ENCODE assay signal across 1 cellular context in the genomic region with DNA sequence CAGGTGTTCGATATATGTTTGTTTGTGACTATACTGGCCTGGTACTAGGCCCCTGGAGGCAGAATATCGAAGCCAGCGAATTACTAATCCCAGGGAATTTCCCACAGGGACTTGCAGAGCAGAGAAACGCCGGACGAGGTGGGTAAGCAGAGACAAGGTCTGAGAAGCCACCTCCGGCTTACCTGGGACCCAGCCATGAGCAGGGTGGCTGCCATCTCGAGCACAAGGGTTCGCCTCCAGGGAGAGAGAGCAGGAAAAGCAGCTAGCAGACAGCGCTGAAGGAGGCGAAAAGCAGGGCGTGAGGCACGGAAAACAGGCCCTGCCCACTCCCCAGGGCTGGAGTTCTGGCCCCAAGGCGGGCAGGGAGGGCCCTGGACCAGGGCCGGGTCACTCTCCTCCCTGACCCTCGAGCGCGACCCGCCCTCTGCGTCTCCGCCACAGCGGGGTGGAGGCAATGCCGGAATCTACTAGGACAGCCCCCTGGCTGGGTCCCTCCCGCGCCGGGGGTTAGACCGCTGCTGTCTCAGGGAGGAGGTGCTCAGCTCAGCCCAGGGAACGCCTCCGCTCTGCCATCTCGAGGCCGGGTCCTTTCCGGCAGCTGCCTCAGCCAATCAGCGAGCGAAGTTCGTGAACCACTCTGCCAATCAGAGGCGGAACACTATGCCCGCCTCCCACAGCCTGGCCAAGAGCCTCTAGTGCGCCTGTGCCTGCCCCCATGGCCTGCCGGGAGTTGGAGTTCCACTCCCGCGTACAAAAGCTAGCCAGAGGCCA.
TF ChIP-seq lines count a peak whose summit lies in the region.

No MANE protein-coding gene starts in this region.

TF ChIP-seq in GM12878, 131 proteins besides CTCF, POLR2A, EP300 and RAD21 (continued from another document):
- TF ChIP-seq, protein P1, sequence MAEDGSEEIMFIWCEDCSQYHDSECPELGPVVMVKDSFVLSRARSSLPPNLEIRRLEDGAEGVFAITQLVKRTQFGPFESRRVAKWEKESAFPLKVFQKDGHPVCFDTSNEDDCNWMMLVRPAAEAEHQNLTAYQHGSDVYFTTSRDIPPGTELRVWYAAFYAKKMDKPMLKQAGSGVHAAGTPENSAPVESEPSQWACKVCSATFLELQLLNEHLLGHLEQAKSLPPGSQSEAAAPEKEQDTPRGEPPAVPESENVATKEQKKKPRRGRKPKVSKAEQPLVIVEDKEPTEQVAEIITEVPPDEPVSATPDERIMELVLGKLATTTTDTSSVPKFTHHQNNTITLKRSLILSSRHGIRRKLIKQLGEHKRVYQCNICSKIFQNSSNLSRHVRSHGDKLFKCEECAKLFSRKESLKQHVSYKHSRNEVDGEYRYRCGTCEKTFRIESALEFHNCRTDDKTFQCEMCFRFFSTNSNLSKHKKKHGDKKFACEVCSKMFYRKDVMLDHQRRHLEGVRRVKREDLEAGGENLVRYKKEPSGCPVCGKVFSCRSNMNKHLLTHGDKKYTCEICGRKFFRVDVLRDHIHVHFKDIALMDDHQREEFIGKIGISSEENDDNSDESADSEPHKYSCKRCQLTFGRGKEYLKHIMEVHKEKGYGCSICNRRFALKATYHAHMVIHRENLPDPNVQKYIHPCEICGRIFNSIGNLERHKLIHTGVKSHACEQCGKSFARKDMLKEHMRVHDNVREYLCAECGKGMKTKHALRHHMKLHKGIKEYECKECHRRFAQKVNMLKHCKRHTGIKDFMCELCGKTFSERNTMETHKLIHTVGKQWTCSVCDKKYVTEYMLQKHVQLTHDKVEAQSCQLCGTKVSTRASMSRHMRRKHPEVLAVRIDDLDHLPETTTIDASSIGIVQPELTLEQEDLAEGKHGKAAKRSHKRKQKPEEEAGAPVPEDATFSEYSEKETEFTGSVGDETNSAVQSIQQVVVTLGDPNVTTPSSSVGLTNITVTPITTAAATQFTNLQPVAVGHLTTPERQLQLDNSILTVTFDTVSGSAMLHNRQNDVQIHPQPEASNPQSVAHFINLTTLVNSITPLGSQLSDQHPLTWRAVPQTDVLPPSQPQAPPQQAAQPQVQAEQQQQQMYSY (CRISPR knock-in tag; IDR thresholded peaks at IDR 0.05), result no peak
- TF ChIP-seq JUND (IDR thresholded peaks at IDR 0.05; ENCODE audit: low read depth, low read length) (no peak), CHD2 (IDR thresholded peaks at IDR 0.05; ENCODE audit: borderline replicate concordance, low read depth, low read length) (peak; percentile 96), BACH1 (IDR thresholded peaks at IDR 0.05; ENCODE audit: borderline replicate concordance) (peak; percentile 50), TARDBP (IDR thresholded peaks at IDR 0.05; ENCODE audit: borderline replicate concordance) (0 out of 2 replicates have a peak, but pooled peaks have one; percentile 16), ZNF207 (IDR thresholded peaks at IDR 0.05; ENCODE audit: borderline replicate concordance) (no peak), ZBED1 (IDR thresholded peaks at IDR 0.05; ENCODE audit: borderline replicate concordance) (no peak), ZNF217 (IDR thresholded peaks at IDR 0.05) (no peak)
- TF ChIP-seq, protein P2, sequence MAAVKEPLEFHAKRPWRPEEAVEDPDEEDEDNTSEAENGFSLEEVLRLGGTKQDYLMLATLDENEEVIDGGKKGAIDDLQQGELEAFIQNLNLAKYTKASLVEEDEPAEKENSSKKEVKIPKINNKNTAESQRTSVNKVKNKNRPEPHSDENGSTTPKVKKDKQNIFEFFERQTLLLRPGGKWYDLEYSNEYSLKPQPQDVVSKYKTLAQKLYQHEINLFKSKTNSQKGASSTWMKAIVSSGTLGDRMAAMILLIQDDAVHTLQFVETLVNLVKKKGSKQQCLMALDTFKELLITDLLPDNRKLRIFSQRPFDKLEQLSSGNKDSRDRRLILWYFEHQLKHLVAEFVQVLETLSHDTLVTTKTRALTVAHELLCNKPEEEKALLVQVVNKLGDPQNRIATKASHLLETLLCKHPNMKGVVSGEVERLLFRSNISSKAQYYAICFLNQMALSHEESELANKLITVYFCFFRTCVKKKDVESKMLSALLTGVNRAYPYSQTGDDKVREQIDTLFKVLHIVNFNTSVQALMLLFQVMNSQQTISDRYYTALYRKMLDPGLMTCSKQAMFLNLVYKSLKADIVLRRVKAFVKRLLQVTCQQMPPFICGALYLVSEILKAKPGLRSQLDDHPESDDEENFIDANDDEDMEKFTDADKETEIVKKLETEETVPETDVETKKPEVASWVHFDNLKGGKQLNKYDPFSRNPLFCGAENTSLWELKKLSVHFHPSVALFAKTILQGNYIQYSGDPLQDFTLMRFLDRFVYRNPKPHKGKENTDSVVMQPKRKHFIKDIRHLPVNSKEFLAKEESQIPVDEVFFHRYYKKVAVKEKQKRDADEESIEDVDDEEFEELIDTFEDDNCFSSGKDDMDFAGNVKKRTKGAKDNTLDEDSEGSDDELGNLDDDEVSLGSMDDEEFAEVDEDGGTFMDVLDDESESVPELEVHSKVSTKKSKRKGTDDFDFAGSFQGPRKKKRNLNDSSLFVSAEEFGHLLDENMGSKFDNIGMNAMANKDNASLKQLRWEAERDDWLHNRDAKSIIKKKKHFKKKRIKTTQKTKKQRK (IDR thresholded peaks at IDR 0.05; ENCODE audit: low read depth, low read length), result no peak
